ENCODE assay signal across 8 cellular contexts in genomic region chr17:74325743-74326379, GRCh38. TPM values are rescaled to one million over a fixed set of nuclear protein-coding genes. Genes with fewer than 3 reads are reported as not detected.
DNase-seq lines count a peak whose midpoint lies in the region; ATAC-seq, FAIRE-seq and TF ChIP-seq lines count a peak whose summit lies in the region.

Gene KIF19, plus strand, starts transcription at chr17:74326226. Its CDS starts 124 bp downstream, at chr17:74326350.

- peak within 1 kb of the TSS; percentile 71 for H3K4me2 ChIP-seq in astrocyte (ENCODE audit: low read length)

- peaks cover 2% of the 10 kb centered on the region for H3K36me3 Mint-ChIP-seq in astrocyte (ENCODE audit: low read depth, unreplicated experiment)

- H3K27ac ChIP-seq in astrocyte (ENCODE audit: low read depth, low read length): no peak within 1 kb of the TSS

- no peaks in the 10 kb centered on the region for H3K36me3 ChIP-seq in astrocyte (ENCODE audit: insufficient read depth, low read length)

- peaks cover 80% of the 10 kb centered on the region for H3K27me3 Mint-ChIP-seq in astrocyte (ENCODE audit: low read depth, unreplicated experiment)

- ATAC-seq in left lobe of liver (peak; percentile 82), GM18519 (IDR thresholded peaks at IDR 0.05; ENCODE audit: low FRiP score, unreplicated experiment) (no peak)

- TF ChIP-seq CTCF in astrocyte (IDR thresholded peaks at IDR 0.05; ENCODE audit: insufficient read depth, low read depth, low read length): no peak

- H3K9ac ChIP-seq in astrocyte (ENCODE audit: low read length): no peak within 1 kb of the TSS

- in situ Hi-C loops in SK-MEL-5 (cut with HindIII; ENCODE audit: low pct_unique_long_range_greater_than_20kb, low sequenced_read_pairs): no loop called here

- H3K79me2 ChIP-seq in astrocyte (ENCODE audit: insufficient read depth, low read length): no peaks in the 10 kb centered on the region

- no peaks in the 10 kb centered on the region for H4K20me1 ChIP-seq in astrocyte (ENCODE audit: insufficient read depth, low read length)

- H3K4me3 Mint-ChIP-seq in astrocyte (ENCODE audit: unreplicated experiment): peak within 1 kb of the TSS; percentile 68

- peaks cover 5% of the 10 kb centered on the region for H3K9me3 Mint-ChIP-seq in astrocyte (ENCODE audit: unreplicated experiment)

- peak within 1 kb of the TSS; percentile 10 for H3K4me3 ChIP-seq in astrocyte (ENCODE audit: insufficient read depth, low read depth, low read length)

- no peak within 1 kb of the TSS for H3K27ac Mint-ChIP-seq in astrocyte (ENCODE audit: unreplicated experiment)

- DNase-seq in NCI-H345 (lab: John Stamatoyannopoulos, UW): peak; percentile 20
- no peak for DNase-seq in NCI-H345 treated with DMSO at 0.1 percent for 48 hours (lab: John Stamatoyannopoulos, UW; ENCODE audit: unreplicated experiment)
- peak; percentile 44 for DNase-seq in SK-MEL-5 (ENCODE audit: low read depth, low spot score)
- no peak for DNase-seq in astrocyte (ENCODE audit: low read depth)
- no peak for DNase-seq in left lobe of liver (ENCODE audit: low spot score)
- DNase-seq in stimulated activated CD4-positive, alpha-beta T cell treated with anti-CD3 and anti-CD28 coated beads, Interleukin-2, amount 100 ng/mL, for 48 hours: peak; percentile 52
- no peak for DNase-seq in ureter (ENCODE audit: low spot score)

- H3K27me3 ChIP-seq in astrocyte (ENCODE audit: insufficient read depth, low read length): peaks cover 22% of the 10 kb centered on the region

- no peaks in the 10 kb centered on the region for H3K9me3 ChIP-seq in astrocyte (ENCODE audit: insufficient read depth, low read depth, low read length)

- no peak within 1 kb of the TSS for H2AFZ ChIP-seq in astrocyte (ENCODE audit: low read depth, low read length)

- H3K4me1 ChIP-seq in astrocyte (ENCODE audit: insufficient read depth, low read length): no peaks in the 10 kb centered on the region

- FAIRE-seq in astrocyte (lab: Jason Lieb, UNC): no peak

- H3K4me1 Mint-ChIP-seq in astrocyte (ENCODE audit: low read depth, unreplicated experiment): no peaks in the 10 kb centered on the region

RNA-seq across cellular contexts. Expression of gene KIF19, which starts in this region (rescaled TPM):
- total RNA-seq in SK-MEL-5 (2014; rRNA removed; shearing (Covaris generic)): 0.11 TPM in 1 of 2 replicates, not detected in the other
- not detected in 2 replicates for polyA plus RNA-seq in SK-MEL-5 (2015; cell fraction: cytosol; rRNA removed)
- polyA plus RNA-seq in SK-MEL-5 (2015; cell fraction: nucleus; rRNA removed): 0.64 TPM in 1 of 2 replicates, not detected in the other
- total RNA-seq in astrocyte (not detected in 2 replicates), left lobe of liver (0.58 TPM), ureter (1.8 TPM)

Comparison
In these comparisons a context has a peak if more than half of its experiments do, and no peak if none do; other contexts are left out.
1. DNase-seq: peak in NCI-H345 (single experiment) and stimulated activated CD4-positive, alpha-beta T cell treated with anti-CD3 and anti-CD28 coated beads, Interleukin-2, amount 100 ng/mL, for 48 hours (2 of 2); none in NCI-H345 treated with DMSO at 0.1 percent for 48 hours (single experiment), astrocyte (single experiment), left lobe of liver (single experiment) and ureter (single experiment).
2. Peak in DNase-seq in SK-MEL-5; RNA of the gene not detected or under 1 TPM.
3. Peak in ATAC-seq in left lobe of liver; RNA of the gene not detected or under 1 TPM.